ENCODE assay signal across 8 cellular contexts in genomic region chr1:70221241-70222077, GRCh38. TPM values are rescaled to one million over a fixed set of nuclear protein-coding genes. Genes with fewer than 3 reads are reported as not detected.
A peak's percentile ranks its signal among the peaks of the same experiment; 100 is the strongest.
DNase-seq lines count a peak whose midpoint lies in the region; ATAC-seq and TF ChIP-seq lines count a peak whose summit lies in the region.

SRSF11 (plus strand) TSS chr1:70221380; CDS start chr1:70221637, 257 bp downstream.

- in situ Hi-C loops in IMR-90 (cut with MboI; ENCODE audit: low sequenced_read_pairs): no loop called here

- POLR2A ChIA-PET in IMR-90 (lab: Charles Lee; ENCODE audit: unreplicated experiment): interaction anchor here (0.6 kb wide), 1 partner anchor 223 kb away, joined by 4 read pairs; no protein-coding TSS in a partner anchor

- TF ChIP-seq CTCF in IMR-90 (conservative IDR thresholded peaks at IDR 0.05; ENCODE audit: low read depth, low read length): no peak
- TF ChIP-seq CTCF in epithelial cell of proximal tubule (conservative IDR thresholded peaks at IDR 0.05; ENCODE audit: low read depth, low read length): peak; percentile 1

- intact Hi-C loops in IMR-90 (cut with micrococcal nuclease): loop anchor here (2.0 to 10.0 kb wide), 3 partner anchors 131 to 189 kb away; partner anchors contain the start of genes ANKRD13C and CTH

- H3K9ac ChIP-seq in IMR-90 (ENCODE audit: low read depth, low read length) (peak within 1 kb of the TSS; percentile 99), mucosa of rectum (ENCODE audit: low read depth in 1 of 2, low read length in 2 of 2) (peak within 1 kb of the TSS; percentile 86 to 97)

- peak within 1 kb of the TSS; percentile 97 for H2AFZ ChIP-seq in IMR-90 (replicated peaks; ENCODE audit: low read length, poor library complexity)

- peaks cover 4% of the 10 kb centered on the region; the same call in 1 of the 2 replicates for H3K9me1 ChIP-seq in IMR-90 (ENCODE audit: insufficient read depth, low read length)

- peak within 1 kb of the TSS; percentile 94 for H3K14ac ChIP-seq in IMR-90 (replicated peaks; ENCODE audit: low read depth, low read length)

- TF ChIP-seq RAD21 in IMR-90 (IDR thresholded peaks at IDR 0.05; ENCODE audit: low read length): no peak

- no peak within 1 kb of the TSS for H2BK20ac ChIP-seq in IMR-90 (ENCODE audit: low read depth, low read length)

- peak within 1 kb of the TSS; percentile 98 for H3K27ac ChIP-seq in IMR-90 (ENCODE audit: insufficient read depth, low read length)
- peak within 1 kb of the TSS; percentile 98 for H3K27ac ChIP-seq in mucosa of rectum (ENCODE audit: low read depth in 2 of 2, low read length in 2 of 2)

- DNase-seq in DMS114 treated with DMSO at 0.1 percent for 48 hours (lab: John Stamatoyannopoulos, UW; ENCODE audit: unreplicated experiment) (peak; percentile 93), IMR-90 (peak; percentile 91), OCI-M1 (lab: John Stamatoyannopoulos, UW) (peak; percentile 97), activated T-cell treated with anti-CD3 and anti-CD28 coated beads for 48 hours (ENCODE audit: low read depth) (peak; percentile 97), epithelial cell of proximal tubule (ENCODE audit: low read depth) (peak; percentile 39)
- peak; percentile 99 for DNase-seq in stimulated activated CD8-positive, alpha-beta memory T cell treated with anti-CD3 and anti-CD28 coated beads, Interleukin-4, amount 100 ng/mL, for 48 hours

- H3K36me3 ChIP-seq in IMR-90 (ENCODE audit: control insufficient read depth, insufficient read depth, low read length) (peaks cover 10% of the 10 kb centered on the region), mucosa of rectum (ENCODE audit: control insufficient read depth in 2 of 2, insufficient read depth in 2 of 2, low read length in 2 of 2) (peaks cover 13 to 15% of the 10 kb centered on the region in 2 donors)

- peaks cover 11 to 43% of the 10 kb centered on the region in 2 experiments for H3K79me1 ChIP-seq in IMR-90 (ENCODE audit: low read depth in 1 of 2, low read length in 2 of 2)

- dilution Hi-C loops in IMR-90 (cut with HindIII; ENCODE audit: low sequenced_read_pairs, unreplicated experiment): no loop called here

- CTCF ChIA-PET in IMR-90 (lab: Yijun Ruan, JAX): no interaction called here

- H3K23ac ChIP-seq in IMR-90 (ENCODE audit: low read depth, low read length): peak within 1 kb of the TSS; percentile 73

- peak; percentile 96 for ATAC-seq in GM21528 (IDR thresholded peaks at IDR 0.05; ENCODE audit: low FRiP score, unreplicated experiment)
- ATAC-seq in IMR-90 (ENCODE audit: low read depth): peak; percentile 99

- H2BK5ac ChIP-seq in IMR-90 (ENCODE audit: low read depth, low read length, poor library complexity, severe bottlenecking): peak within 1 kb of the TSS; percentile 95

- H3K18ac ChIP-seq in IMR-90 (ENCODE audit: low read depth, low read length): peak within 1 kb of the TSS; percentile 86

- H4K91ac ChIP-seq in IMR-90 (ENCODE audit: insufficient read depth, low read depth, low read length): peak within 1 kb of the TSS; percentile 78

- H4K8ac ChIP-seq in IMR-90 (ENCODE audit: low read depth in 2 of 2, low read length in 2 of 2): peak within 1 kb of the TSS; percentile 18 to 90

- H3K4me1 ChIP-seq in IMR-90 (ENCODE audit: control insufficient read depth, insufficient read depth, low read length) (peaks cover 2% of the 10 kb centered on the region; the same call in 1 of the 2 replicates), mucosa of rectum (ENCODE audit: control insufficient read depth in 2 of 2, insufficient read depth in 2 of 2, low read length in 2 of 2) (peaks cover 7 to 18% of the 10 kb centered on the region in 2 donors)

- peak within 1 kb of the TSS; percentile 93 for H2AK9ac ChIP-seq in IMR-90 (replicated peaks; ENCODE audit: low read depth, low read length, poor library complexity)

- H3K4me3 ChIP-seq in IMR-90 (ENCODE audit: insufficient read depth, low read depth, low read length): peak within 1 kb of the TSS; percentile 97
- H3K4me3 ChIP-seq in epithelial cell of proximal tubule (ENCODE audit: low read depth, low read length): peak within 1 kb of the TSS; percentile 68
- H3K4me3 ChIP-seq in mucosa of rectum (ENCODE audit: low read length in 2 of 2): peak within 1 kb of the TSS; percentile 90

- no peaks in the 10 kb centered on the region for H3K27me3 ChIP-seq in IMR-90 (ENCODE audit: control insufficient read depth, insufficient read depth, low read length)
- H3K27me3 ChIP-seq in mucosa of rectum (ENCODE audit: control insufficient read depth in 2 of 2, insufficient read depth in 2 of 2, low read length in 2 of 2): no peaks in the 10 kb centered on the region

- no peak within 1 kb of the TSS for H2BK15ac ChIP-seq in IMR-90 (ENCODE audit: low read depth, low read length)

- H3K56ac ChIP-seq in IMR-90 (ENCODE audit: extremely low read depth, insufficient read depth, low read length): peak within 1 kb of the TSS; percentile 91

- peak within 1 kb of the TSS; percentile 88 for H3K4ac ChIP-seq in IMR-90 (ENCODE audit: low read depth, low read length)

- H2BK120ac ChIP-seq in IMR-90 (ENCODE audit: low read depth, low read length): no peak within 1 kb of the TSS

- peak within 1 kb of the TSS; percentile 79 for H4K5ac ChIP-seq in IMR-90 (ENCODE audit: low read depth, low read length)

- H3K9me3 ChIP-seq in IMR-90 (ENCODE audit: control insufficient read depth, insufficient read depth, low read length) (no peaks in the 10 kb centered on the region), mucosa of rectum (ENCODE audit: control insufficient read depth in 2 of 2, low read length in 2 of 2) (no peaks in the 10 kb centered on the region)

- 1% methylated on average over 13 of the region's 70 CpGs; no CpG with 5 or more reads in 1 of the 2 experiments for WGBS in IMR-90 (ENCODE audit: extremely low coverage in 2 of 2, insufficient read length in 1 of 2), 2 experiments

- peak; percentile 76 for TF ChIP-seq POLR2A in IMR-90 (IDR thresholded peaks at IDR 0.05; ENCODE audit: low read depth, low read length)

- H3K4me2 ChIP-seq in IMR-90 (ENCODE audit: low read depth, low read length): peak within 1 kb of the TSS; percentile 95

- BruUV-seq in IMR-90 (replicated peaks; lab: Mats Ljungman, UMichigan): no TSS peak

- H4K20me1 ChIP-seq in IMR-90 (ENCODE audit: insufficient read depth, low read length): peaks cover 28% of the 10 kb centered on the region

- peak within 1 kb of the TSS; percentile 78 for H2AK5ac ChIP-seq in IMR-90 (ENCODE audit: low read depth, low read length)

TF ChIP-seq in IMR-90, 13 proteins besides CTCF, POLR2A, EP300 and RAD21:
- TF ChIP-seq USF2 (IDR thresholded peaks at IDR 0.05; ENCODE audit: low read depth, low read length) (no peak), RFX5 (IDR thresholded peaks at IDR 0.05; ENCODE audit: low read depth, low read length) (no peak), FOS (IDR thresholded peaks at IDR 0.05; ENCODE audit: low read depth, low read length) (no peak), MXI1 (IDR thresholded peaks at IDR 0.05; ENCODE audit: borderline replicate concordance, low read depth, low read length) (peak; percentile 87), RCOR1 (IDR thresholded peaks at IDR 0.05; ENCODE audit: insufficient replicate concordance, low read length) (no peak), BHLHE40 (IDR thresholded peaks at IDR 0.05; ENCODE audit: low read depth, low read length) (peak; percentile 54; the same call in 1 of the 2 replicates), NFE2L2 (IDR thresholded peaks at IDR 0.05; ENCODE audit: low read depth, low read length) (no peak), SMC3 (IDR thresholded peaks at IDR 0.05; ENCODE audit: low read depth, low read length) (no peak), CHD1 (IDR thresholded peaks at IDR 0.05; ENCODE audit: low read depth, low read length) (no peak), MAFK (IDR thresholded peaks at IDR 0.05; ENCODE audit: low read depth, low read length) (no peak), MAZ (IDR thresholded peaks at IDR 0.05; ENCODE audit: borderline replicate concordance, low read depth, low read length) (peak; percentile 72; the same call in 1 of the 2 replicates), CEBPB (IDR thresholded peaks at IDR 0.05; ENCODE audit: low read depth, low read length) (no peak)
- TF ChIP-seq, protein P1, sequence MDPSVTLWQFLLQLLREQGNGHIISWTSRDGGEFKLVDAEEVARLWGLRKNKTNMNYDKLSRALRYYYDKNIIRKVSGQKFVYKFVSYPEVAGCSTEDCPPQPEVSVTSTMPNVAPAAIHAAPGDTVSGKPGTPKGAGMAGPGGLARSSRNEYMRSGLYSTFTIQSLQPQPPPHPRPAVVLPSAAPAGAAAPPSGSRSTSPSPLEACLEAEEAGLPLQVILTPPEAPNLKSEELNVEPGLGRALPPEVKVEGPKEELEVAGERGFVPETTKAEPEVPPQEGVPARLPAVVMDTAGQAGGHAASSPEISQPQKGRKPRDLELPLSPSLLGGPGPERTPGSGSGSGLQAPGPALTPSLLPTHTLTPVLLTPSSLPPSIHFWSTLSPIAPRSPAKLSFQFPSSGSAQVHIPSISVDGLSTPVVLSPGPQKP (IDR thresholded peaks at IDR 0.05; ENCODE audit: borderline replicate concordance, low read depth, low read length): no peak

RNA-seq across cellular contexts. Expression of gene SRSF11, which starts in this region (rescaled TPM):
- total RNA-seq in IMR-90 (2012; rRNA removed) (94.5 and 116 TPM in 2 replicates), epithelial cell of proximal tubule (71.7 and 73.2 TPM in 2 replicates)
- 141 and 149 TPM in 2 replicates for polyA plus RNA-seq in IMR-90 (2012; rRNA removed)
- 59.7 and 69.7 TPM in 2 replicates for polyA plus RNA-seq in IMR-90 (2012; cell fraction: cytosol; rRNA removed)
- polyA plus RNA-seq in IMR-90 (2012; cell fraction: nucleus; rRNA removed; ENCODE audit: low replicate concordance): 618 and 1,051 TPM in 2 replicates

Comparison
In these comparisons a context has a peak if more than half of its experiments do, and no peak if none do; other contexts are left out.
1. Peak in every context shown above with its lines: DNase-seq, ATAC-seq, H3K4me3 ChIP-seq and H3K27ac ChIP-seq.
2. DNase-seq: peak in every context shown above with its lines; median percentile 99 in stimulated activated CD8-positive, alpha-beta memory T cell treated with anti-CD3 and anti-CD28 coated beads, Interleukin-4, amount 100 ng/mL, for 48 hours; 97 in OCI-M1; 97 in activated T-cell treated with anti-CD3 and anti-CD28 coated beads for 48 hours; 93 in DMS114 treated with DMSO at 0.1 percent for 48 hours; 91 in IMR-90; 39 in epithelial cell of proximal tubule.